11 cellular contexts compared by ENCODE assay signal in genomic region chr19:46618670-46619231, GRCh38. TPM values are rescaled to one million over a fixed set of nuclear protein-coding genes. Genes with fewer than 3 reads are reported as not detected.
DNase-seq lines count a peak whose midpoint lies in the region; ATAC-seq, FAIRE-seq and TF ChIP-seq lines count a peak whose summit lies in the region.
"Had no signal": no experiment of that assay in that cellular context is flagged by ENCODE, and none has a peak within 500 bp of the region (broad histone marks: within the 10 kb centered on the region; RNA-seq: fewer than 3 reads in every experiment).

No MANE protein-coding gene starts in this region.

- H3K27me3 Mint-ChIP-seq in astrocyte (ENCODE audit: low read depth, unreplicated experiment) (peaks cover 5% of the 10 kb centered on the region), chondrocyte (ENCODE audit: low read depth) (no peaks in the 10 kb centered on the region)

- H3K23ac ChIP-seq in IMR-90 (ENCODE audit: low read depth, low read length), result no peak overlapping the region

- H3K4me3 ChIP-seq in IMR-90 (ENCODE audit: insufficient read depth, low read depth, low read length) (no peak overlapping the region), astrocyte (ENCODE audit: insufficient read depth, low read depth, low read length) (no peak overlapping the region), pancreas (no peak overlapping the region)

- H3K9me3 ChIP-seq in IMR-90 (ENCODE audit: control insufficient read depth, insufficient read depth, low read length) (no peaks in the 10 kb centered on the region), astrocyte (ENCODE audit: insufficient read depth, low read depth, low read length) (no peaks in the 10 kb centered on the region), pancreas (no peaks in the 10 kb centered on the region)

- H3K36me3 ChIP-seq in IMR-90 (ENCODE audit: control insufficient read depth, insufficient read depth, low read length) (no peaks in the 10 kb centered on the region), astrocyte (ENCODE audit: insufficient read depth, low read length) (no peaks in the 10 kb centered on the region), pancreas (no peaks in the 10 kb centered on the region)

- no peak overlapping the region for H3K27ac ChIP-seq in IMR-90 (ENCODE audit: insufficient read depth, low read length)
- no peak overlapping the region for H3K27ac ChIP-seq in astrocyte (ENCODE audit: low read depth, low read length)
- peak overlapping the region; percentile 54 to 70 (median 62) for H3K27ac ChIP-seq in pancreas
- H3K27ac ChIP-seq: 22Rv1 had no signal

- in situ Hi-C loops in IMR-90 (cut with MboI; ENCODE audit: low sequenced_read_pairs), result no loop called here

- H3K27me3 ChIP-seq in IMR-90 (ENCODE audit: control insufficient read depth, insufficient read depth, low read length) (no peaks in the 10 kb centered on the region), astrocyte (ENCODE audit: insufficient read depth, low read length) (no peaks in the 10 kb centered on the region), pancreas (no peaks in the 10 kb centered on the region)

- peaks cover 0 to 13% of the 10 kb centered on the region in 2 experiments; a peak in 1 of 4 replicates for H3K79me1 ChIP-seq in IMR-90 (ENCODE audit: low read depth in 1 of 2, low read length in 2 of 2)

- TF ChIP-seq RAD21 in IMR-90 (IDR thresholded peaks at IDR 0.05; ENCODE audit: low read length), result no peak

- no peak overlapping the region for H2BK20ac ChIP-seq in IMR-90 (ENCODE audit: low read depth, low read length)

- H2AFZ ChIP-seq in IMR-90 (replicated peaks; ENCODE audit: low read length, poor library complexity) (no peak overlapping the region), astrocyte (ENCODE audit: low read depth, low read length) (no peak overlapping the region)

- POLR2A ChIA-PET in IMR-90 (lab: Charles Lee; ENCODE audit: unreplicated experiment), result no interaction called here

- no peak overlapping the region for H4K5ac ChIP-seq in IMR-90 (ENCODE audit: low read depth, low read length)

- FAIRE-seq in astrocyte (lab: Jason Lieb, UNC) (no peak), pancreas (lab: Jason Lieb, UNC) (no peak)

- H3K4me3 Mint-ChIP-seq in astrocyte (ENCODE audit: unreplicated experiment) (no peak overlapping the region), chondrocyte (ENCODE audit: unreplicated experiment) (no peak overlapping the region)

- H2AK9ac ChIP-seq in IMR-90 (replicated peaks; ENCODE audit: low read depth, low read length, poor library complexity), result no peak overlapping the region

- H3K9me3 Mint-ChIP-seq in astrocyte (ENCODE audit: unreplicated experiment), result no peaks in the 10 kb centered on the region
- H3K9me3 Mint-ChIP-seq in chondrocyte (ENCODE audit: low read depth), result no peaks in the 10 kb centered on the region

- H3K56ac ChIP-seq in IMR-90 (ENCODE audit: extremely low read depth, insufficient read depth, low read length), result no peak overlapping the region

- H3K4me2 ChIP-seq in IMR-90 (ENCODE audit: low read depth, low read length) (no peak overlapping the region), astrocyte (ENCODE audit: low read length) (no peak overlapping the region)

- H3K4me1 ChIP-seq in IMR-90 (ENCODE audit: control insufficient read depth, insufficient read depth, low read length), result peaks cover 28% of the 10 kb centered on the region
- peaks cover 24% of the 10 kb centered on the region for H3K4me1 ChIP-seq in astrocyte (ENCODE audit: insufficient read depth, low read length)
- peaks cover 13 to 24% (median 15%) of the 10 kb centered on the region in 3 donors for H3K4me1 ChIP-seq in pancreas

- no peak overlapping the region for H2BK120ac ChIP-seq in IMR-90 (ENCODE audit: low read depth, low read length)

- H3K79me2 ChIP-seq in astrocyte (ENCODE audit: insufficient read depth, low read length), result no peaks in the 10 kb centered on the region

- H3K9ac ChIP-seq in IMR-90 (ENCODE audit: low read depth, low read length), result no peak overlapping the region
- no peak overlapping the region for H3K9ac ChIP-seq in astrocyte (ENCODE audit: low read length)

- no peak overlapping the region for H4K91ac ChIP-seq in IMR-90 (ENCODE audit: insufficient read depth, low read depth, low read length)

- dilution Hi-C loops in IMR-90 (cut with HindIII; ENCODE audit: low sequenced_read_pairs, unreplicated experiment), result no loop called here

- H3K9me1 ChIP-seq in IMR-90 (ENCODE audit: insufficient read depth, low read length), result peaks cover 15% of the 10 kb centered on the region

- H3K18ac ChIP-seq in IMR-90 (ENCODE audit: low read depth, low read length), result no peak overlapping the region

- H2AK5ac ChIP-seq in IMR-90 (ENCODE audit: low read depth, low read length), result no peak overlapping the region

- H4K20me1 ChIP-seq in IMR-90 (ENCODE audit: insufficient read depth, low read length), result peaks cover 14% of the 10 kb centered on the region
- no peaks in the 10 kb centered on the region for H4K20me1 ChIP-seq in astrocyte (ENCODE audit: insufficient read depth, low read length)

- no peak overlapping the region for H4K8ac ChIP-seq in IMR-90 (ENCODE audit: low read depth in 2 of 2, low read length in 2 of 2)

- H3K36me3 Mint-ChIP-seq in astrocyte (ENCODE audit: low read depth, unreplicated experiment) (no peaks in the 10 kb centered on the region), chondrocyte (ENCODE audit: low read depth) (no peaks in the 10 kb centered on the region)

- TF ChIP-seq POLR2A in IMR-90 (IDR thresholded peaks at IDR 0.05; ENCODE audit: low read depth, low read length), result no peak

- no peak overlapping the region for H2BK5ac ChIP-seq in IMR-90 (ENCODE audit: low read depth, low read length, poor library complexity, severe bottlenecking)

- intact Hi-C loops in IMR-90 (cut with micrococcal nuclease), result loop anchor here (10.0 kb wide), 1 partner anchor 126 kb away; the partner anchor contains the start of genes FKRP and STRN4
- intact Hi-C loops in pancreas (cut with DNase I), result no loop called here

- CTCF ChIA-PET in IMR-90 (lab: Yijun Ruan, JAX), result no interaction called here

- no TSS peak for BruUV-seq in IMR-90 (replicated peaks; lab: Mats Ljungman, UMichigan)

- 82% methylated on average over 6 of the region's 9 CpGs; no CpG with 5 or more reads in 1 of the 2 experiments for WGBS in IMR-90 (ENCODE audit: extremely low coverage in 2 of 2, insufficient read length in 1 of 2), 2 experiments
- WGBS in pancreas, 2 donors, result 11 to 19% methylated on average over 9 of the region's 9 CpGs

- no peak for ATAC-seq in IMR-90 (ENCODE audit: low read depth)
- ATAC-seq in pancreas, result peak; percentile 52 to 80 (median 70)
- ATAC-seq in HG02981 (IDR thresholded peaks at IDR 0.05; ENCODE audit: unreplicated experiment), result no peak
- no peak for ATAC-seq in GM21423 (IDR thresholded peaks at IDR 0.05; ENCODE audit: unreplicated experiment)

- H3K27ac Mint-ChIP-seq in astrocyte (ENCODE audit: unreplicated experiment), result no peak overlapping the region
- H3K27ac Mint-ChIP-seq in chondrocyte (ENCODE audit: unreplicated experiment), result no peak overlapping the region

- TF ChIP-seq CTCF in IMR-90 (conservative IDR thresholded peaks at IDR 0.05; ENCODE audit: low read depth, low read length), result no peak
- no peak for TF ChIP-seq CTCF in astrocyte (IDR thresholded peaks at IDR 0.05; ENCODE audit: insufficient read depth, low read depth, low read length)
- TF ChIP-seq CTCF in pancreas (IDR thresholded peaks at IDR 0.05), result no peak
- TF ChIP-seq CTCF in chondrocyte (IDR thresholded peaks at IDR 0.05), result no peak

- H3K4ac ChIP-seq in IMR-90 (ENCODE audit: low read depth, low read length), result no peak overlapping the region

- H3K14ac ChIP-seq in IMR-90 (replicated peaks; ENCODE audit: low read depth, low read length), result no peak overlapping the region

- no peak overlapping the region; the same call in 2 of the 3 replicates for H2BK15ac ChIP-seq in IMR-90 (ENCODE audit: low read depth, low read length)

- peak; percentile 14 for DNase-seq in DMS153 (lab: John Stamatoyannopoulos, UW)
- no peak for DNase-seq in DMS153 treated with DMSO at 0.1 percent for 48 hours (lab: John Stamatoyannopoulos, UW; ENCODE audit: unreplicated experiment)
- peak; percentile 37 for DNase-seq in IMR-90
- DNase-seq in astrocyte (ENCODE audit: low read depth), result peak; percentile 25
- peak in 5 of 6 donors; percentile 55 to 88 (median 79) for DNase-seq in pancreas
- no peak for DNase-seq in chondrocyte (ENCODE audit: low spot score)
- DNase-seq: activated CD4-positive, alpha-beta T cell treated with anti-CD3 and anti-CD28 coated beads for 4 hours had no signal

- H3K4me1 Mint-ChIP-seq in astrocyte (ENCODE audit: low read depth, unreplicated experiment) (peaks cover 11% of the 10 kb centered on the region), chondrocyte (ENCODE audit: low read depth) (peaks cover 43% of the 10 kb centered on the region)

RNA-seq across cellular contexts. Expression of gene PTGIR, which starts 6.1 kb away (rescaled TPM):
- total RNA-seq in IMR-90 (2012; rRNA removed), result 0.54 and 0.56 TPM in 2 replicates
- polyA plus RNA-seq in IMR-90 (2012; rRNA removed), result 4.9 and 5.3 TPM in 2 replicates
- polyA plus RNA-seq in IMR-90 (2012; cell fraction: cytosol; rRNA removed), result 2.8 and 7.8 TPM in 2 replicates
- polyA plus RNA-seq in IMR-90 (2012; cell fraction: nucleus; rRNA removed; ENCODE audit: low replicate concordance), result 18.1 and 39.4 TPM in 2 replicates
- 0.50 and 0.52 TPM in 2 replicates for total RNA-seq in astrocyte
- total RNA-seq in pancreas, result 1 to 10 TPM in 4 of 6 donors, under 1 TPM in 2; 0.56 to 4.6 (median 1.6) TPM
- 1 to 10 TPM; 3.5 TPM for polyA plus RNA-seq in pancreas
- total RNA-seq in chondrocyte, result 0.80 to 2.4 TPM (median 2.2 TPM) in 3 replicates

RNA-seq across cellular contexts. Expression of gene GNG8, which starts 17.3 kb away (rescaled TPM):
- total RNA-seq in IMR-90 (2012; rRNA removed) (not detected in 2 replicates), astrocyte (not detected in 2 replicates), pancreas (not detected), chondrocyte (not detected in 3 replicates)
- polyA plus RNA-seq in IMR-90 (2012; rRNA removed) (not detected in 2 replicates), pancreas (not detected)
- polyA plus RNA-seq in IMR-90 (2012; cell fraction: cytosol; rRNA removed), result not detected in 2 replicates
- not detected in 2 replicates for polyA plus RNA-seq in IMR-90 (2012; cell fraction: nucleus; rRNA removed; ENCODE audit: low replicate concordance)
- total RNA-seq: liver had no signal
- polyA plus RNA-seq: liver had no signal

RNA-seq across cellular contexts. Expression of gene CALM3, which starts 17.6 kb away (rescaled TPM):
- total RNA-seq in IMR-90 (2012; rRNA removed), result 91.6 and 197 TPM in 2 replicates
- polyA plus RNA-seq in IMR-90 (2012; rRNA removed), result 467 and 501 TPM in 2 replicates
- polyA plus RNA-seq in IMR-90 (2012; cell fraction: cytosol; rRNA removed), result 414 and 485 TPM in 2 replicates
- 233 and 354 TPM in 2 replicates for polyA plus RNA-seq in IMR-90 (2012; cell fraction: nucleus; rRNA removed; ENCODE audit: low replicate concordance)
- 334 and 343 TPM in 2 replicates for total RNA-seq in astrocyte
- total RNA-seq in pancreas, result 100 to 1,000 TPM in 1 of 6 donors, 10 to 100 TPM in 5; 59.6 to 127 (median 83.3) TPM
- 10 to 100 TPM; 86.6 to 95.5 TPM for polyA plus RNA-seq in pancreas
- total RNA-seq in chondrocyte, result 137 to 148 TPM (median 144 TPM) in 3 replicates

RNA-seq across cellular contexts. Expression of gene DACT3, which starts 42.2 kb away (rescaled TPM):
- total RNA-seq in IMR-90 (2012; rRNA removed) (1.6 and 1.9 TPM in 2 replicates), astrocyte (19.8 and 27.7 TPM in 2 replicates), pancreas (1 to 10 TPM in 2 of 6 donors, under 1 TPM in 4; 0.24 to 1.7 (median 0.48) TPM), chondrocyte (17.1 to 18.7 TPM (median 18.5 TPM) in 3 replicates)
- polyA plus RNA-seq in IMR-90 (2012; rRNA removed) (4.9 and 5.7 TPM in 2 replicates), pancreas (1 to 10 TPM in 1 of 2 donors, under 1 TPM in 1; 0.89 to 1.3 TPM)
- 3.0 and 6.6 TPM in 2 replicates for polyA plus RNA-seq in IMR-90 (2012; cell fraction: cytosol; rRNA removed)
- 6.5 and 7.5 TPM in 2 replicates for polyA plus RNA-seq in IMR-90 (2012; cell fraction: nucleus; rRNA removed; ENCODE audit: low replicate concordance)

Comparison
In these comparisons a context has a peak if more than half of its experiments do, and no peak if none do; other contexts are left out.
1. DNase-seq: peak in DMS153 (single experiment), IMR-90 (single experiment), astrocyte (single experiment) and pancreas (5 of 6); none in DMS153 treated with DMSO at 0.1 percent for 48 hours (single experiment) and chondrocyte (single experiment).
2. ATAC-seq: peak in pancreas (4 of 4); none in IMR-90 (single experiment), HG02981 (single experiment) and GM21423 (single experiment).
3. H3K27ac ChIP-seq: peak in pancreas (4 of 4); none in IMR-90 (single experiment) and astrocyte (single experiment).